ENCODE assay signal across 4 cellular contexts in the genomic region with DNA sequence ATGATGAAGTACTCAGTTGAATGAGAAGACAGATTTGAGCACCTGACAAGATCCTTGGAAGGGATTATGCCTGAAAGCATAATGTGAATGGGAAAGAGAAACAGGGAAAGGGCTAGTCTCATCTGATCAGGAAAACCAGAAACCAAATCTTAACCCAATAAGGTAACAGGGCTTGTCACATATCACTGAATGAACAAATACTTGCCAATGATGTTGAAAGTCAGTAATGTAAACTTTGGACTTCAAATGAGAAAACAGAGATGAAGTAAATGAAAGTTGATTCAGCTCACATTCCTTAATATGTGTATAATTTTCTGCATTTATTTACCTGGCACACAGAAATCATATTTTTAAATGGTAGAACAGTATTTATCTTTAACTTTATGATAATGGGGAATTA.
"Had no signal": no experiment of that assay in that cellular context is flagged by ENCODE, and none has a peak within 500 bp of the region (broad histone marks: within the 10 kb centered on the region; RNA-seq: fewer than 3 reads in every experiment).

No MANE protein-coding gene starts in this region.

- H2AFZ ChIP-seq: GM23338 had no signal

- H3K4me2 ChIP-seq: GM23338 had no signal

- DNase-seq: H9, HCEC 1CT, KBM-7 had no signal

- H3K4me3 ChIP-seq: GM23338 had no signal
